ENCODE assay signal across 2 cellular contexts in the genomic region with DNA sequence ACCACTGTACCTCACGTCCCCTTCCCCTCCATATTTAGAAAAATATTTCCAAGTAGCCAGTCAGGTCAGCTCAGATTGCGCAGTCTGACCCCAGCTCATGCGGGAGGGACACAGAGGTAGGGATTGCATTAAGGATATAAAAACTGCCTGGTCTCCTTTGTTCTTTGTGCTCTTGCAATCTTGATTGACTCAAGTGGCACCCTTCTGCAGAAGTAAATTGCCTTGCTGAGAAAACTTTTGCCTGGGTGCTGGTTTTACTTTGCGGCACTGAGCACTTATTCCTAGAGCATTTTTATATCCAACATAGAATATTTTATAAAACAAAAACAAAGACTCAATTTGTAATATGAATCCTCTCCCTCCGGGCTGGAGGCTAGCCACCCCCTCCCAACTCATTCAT.
A peak's percentile ranks its signal among the peaks of the same experiment; 100 is the strongest.
TF ChIP-seq lines count a peak whose summit lies in the region.

No MANE protein-coding gene starts in this region.

TF ChIP-seq in HEK293, 187 proteins besides CTCF, POLR2A, EP300 and RAD21:
- TF ChIP-seq GLIS2 (tag by site-specific recombination; IDR thresholded peaks at IDR 0.05), result no peak
- TF ChIP-seq SETDB1 (IDR thresholded peaks at IDR 0.05; ENCODE audit: insufficient read length, low read length), result peak; percentile 96

TF ChIP-seq in K562, 482 proteins besides CTCF, POLR2A, EP300 and RAD21:
- no peak for TF ChIP-seq SPI1 (IDR thresholded peaks at IDR 0.05; ENCODE audit: borderline replicate concordance, low read depth, low read length)
- TF ChIP-seq, protein P1, sequence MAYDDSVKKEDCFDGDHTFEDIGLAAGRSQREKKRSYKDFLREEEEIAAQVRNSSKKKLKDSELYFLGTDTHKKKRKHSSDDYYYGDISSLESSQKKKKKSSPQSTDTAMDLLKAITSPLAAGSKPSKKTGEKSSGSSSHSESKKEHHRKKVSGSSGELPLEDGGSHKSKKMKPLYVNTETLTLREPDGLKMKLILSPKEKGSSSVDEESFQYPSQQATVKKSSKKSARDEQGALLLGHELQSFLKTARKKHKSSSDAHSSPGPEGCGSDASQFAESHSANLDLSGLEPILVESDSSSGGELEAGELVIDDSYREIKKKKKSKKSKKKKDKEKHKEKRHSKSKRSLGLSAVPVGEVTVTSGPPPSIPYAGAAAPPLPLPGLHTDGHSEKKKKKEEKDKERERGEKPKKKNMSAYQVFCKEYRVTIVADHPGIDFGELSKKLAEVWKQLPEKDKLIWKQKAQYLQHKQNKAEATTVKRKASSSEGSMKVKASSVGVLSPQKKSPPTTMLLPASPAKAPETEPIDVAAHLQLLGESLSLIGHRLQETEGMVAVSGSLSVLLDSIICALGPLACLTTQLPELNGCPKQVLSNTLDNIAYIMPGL (CRISPR knock-in tag; IDR thresholded peaks at IDR 0.05), result no peak
- peak; percentile 86 for TF ChIP-seq ZNF561 (CRISPR knock-in tag; conservative IDR thresholded peaks at IDR 0.05)
- peak in 1 of 2 experiments; percentile 94; a peak in 2 of 3 replicates for TF ChIP-seq CBX3 (IDR thresholded peaks at IDR 0.05; ENCODE audit: borderline replicate concordance in 1 of 2, low read length in 2 of 2)
- TF ChIP-seq SREBF1 (IDR thresholded peaks at IDR 0.05; ENCODE audit: borderline replicate concordance, low read depth, low read length), result no peak
- TF ChIP-seq, protein P2, sequence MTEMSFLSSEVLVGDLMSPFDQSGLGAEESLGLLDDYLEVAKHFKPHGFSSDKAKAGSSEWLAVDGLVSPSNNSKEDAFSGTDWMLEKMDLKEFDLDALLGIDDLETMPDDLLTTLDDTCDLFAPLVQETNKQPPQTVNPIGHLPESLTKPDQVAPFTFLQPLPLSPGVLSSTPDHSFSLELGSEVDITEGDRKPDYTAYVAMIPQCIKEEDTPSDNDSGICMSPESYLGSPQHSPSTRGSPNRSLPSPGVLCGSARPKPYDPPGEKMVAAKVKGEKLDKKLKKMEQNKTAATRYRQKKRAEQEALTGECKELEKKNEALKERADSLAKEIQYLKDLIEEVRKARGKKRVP (CRISPR knock-in tag; IDR thresholded peaks at IDR 0.05), result no peak
- TF ChIP-seq, protein P3, sequence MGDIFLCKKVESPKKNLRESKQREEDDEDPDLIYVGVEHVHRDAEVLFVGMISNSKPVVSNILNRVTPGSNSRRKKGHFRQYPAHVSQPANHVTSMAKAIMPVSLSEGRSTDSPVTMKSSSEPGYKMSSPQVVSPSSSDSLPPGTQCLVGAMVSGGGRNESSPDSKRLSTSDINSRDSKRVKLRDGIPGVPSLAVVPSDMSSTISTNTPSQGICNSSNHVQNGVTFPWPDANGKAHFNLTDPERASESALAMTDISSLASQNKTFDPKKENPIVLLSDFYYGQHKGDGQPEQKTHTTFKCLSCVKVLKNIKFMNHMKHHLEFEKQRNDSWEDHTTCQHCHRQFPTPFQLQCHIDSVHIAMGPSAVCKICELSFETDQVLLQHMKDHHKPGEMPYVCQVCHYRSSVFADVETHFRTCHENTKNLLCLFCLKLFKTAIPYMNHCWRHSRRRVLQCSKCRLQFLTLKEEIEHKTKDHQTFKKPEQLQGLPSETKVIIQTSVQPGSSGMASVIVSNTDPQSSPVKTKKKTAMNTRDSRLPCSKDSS (IDR thresholded peaks at IDR 0.05; ENCODE audit: low read depth, partially characterized antibody), result peak; percentile 89
- no peak for TF ChIP-seq SMC3 (conservative IDR thresholded peaks at IDR 0.05; ENCODE audit: insufficient read depth, low read depth, low read length)
- TF ChIP-seq, protein P4, sequence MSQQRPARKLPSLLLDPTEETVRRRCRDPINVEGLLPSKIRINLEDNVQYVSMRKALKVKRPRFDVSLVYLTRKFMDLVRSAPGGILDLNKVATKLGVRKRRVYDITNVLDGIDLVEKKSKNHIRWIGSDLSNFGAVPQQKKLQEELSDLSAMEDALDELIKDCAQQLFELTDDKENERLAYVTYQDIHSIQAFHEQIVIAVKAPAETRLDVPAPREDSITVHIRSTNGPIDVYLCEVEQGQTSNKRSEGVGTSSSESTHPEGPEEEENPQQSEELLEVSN (IDR thresholded peaks at IDR 0.05; ENCODE audit: borderline replicate concordance in 1 of 2, extremely low read depth in 1 of 2, insufficient read depth in 1 of 2, insufficient read length in 1 of 2, low read depth in 1 of 2, low read length in 1 of 2, poor library complexity in 1 of 2, severe bottlenecking in 1 of 2), result no peak
- no peak for TF ChIP-seq ZNF431 (CRISPR knock-in tag; IDR thresholded peaks at IDR 0.05)
- TF ChIP-seq CREBBP (IDR thresholded peaks at IDR 0.05; ENCODE audit: low read depth, low read length), result no peak
- no peak for TF ChIP-seq SMARCC2 (IDR thresholded peaks at IDR 0.05; ENCODE audit: low read depth)
- no peak for TF ChIP-seq ZKSCAN1 (IDR thresholded peaks at IDR 0.05; ENCODE audit: low read depth, low read length)
- no peak for TF ChIP-seq CBFA2T2 (conservative IDR thresholded peaks at IDR 0.05)
- 0 out of 2 replicates have a peak, but pooled peaks have one; percentile 43 for TF ChIP-seq XRCC3 (IDR thresholded peaks at IDR 0.05)
- peak; percentile 88 for TF ChIP-seq CBX5 (IDR thresholded peaks at IDR 0.05; ENCODE audit: borderline replicate concordance, low read depth)
- TF ChIP-seq SMARCB1 (IDR thresholded peaks at IDR 0.05; ENCODE audit: insufficient read length, low read depth), result no peak
- peak; percentile 85 for TF ChIP-seq TRIM28 (IDR thresholded peaks at IDR 0.05)
- no peak for TF ChIP-seq PHF21A (IDR thresholded peaks at IDR 0.05; ENCODE audit: borderline replicate concordance, low read depth)
